ENCODE assay signal across 1 cellular context in the genomic region with DNA sequence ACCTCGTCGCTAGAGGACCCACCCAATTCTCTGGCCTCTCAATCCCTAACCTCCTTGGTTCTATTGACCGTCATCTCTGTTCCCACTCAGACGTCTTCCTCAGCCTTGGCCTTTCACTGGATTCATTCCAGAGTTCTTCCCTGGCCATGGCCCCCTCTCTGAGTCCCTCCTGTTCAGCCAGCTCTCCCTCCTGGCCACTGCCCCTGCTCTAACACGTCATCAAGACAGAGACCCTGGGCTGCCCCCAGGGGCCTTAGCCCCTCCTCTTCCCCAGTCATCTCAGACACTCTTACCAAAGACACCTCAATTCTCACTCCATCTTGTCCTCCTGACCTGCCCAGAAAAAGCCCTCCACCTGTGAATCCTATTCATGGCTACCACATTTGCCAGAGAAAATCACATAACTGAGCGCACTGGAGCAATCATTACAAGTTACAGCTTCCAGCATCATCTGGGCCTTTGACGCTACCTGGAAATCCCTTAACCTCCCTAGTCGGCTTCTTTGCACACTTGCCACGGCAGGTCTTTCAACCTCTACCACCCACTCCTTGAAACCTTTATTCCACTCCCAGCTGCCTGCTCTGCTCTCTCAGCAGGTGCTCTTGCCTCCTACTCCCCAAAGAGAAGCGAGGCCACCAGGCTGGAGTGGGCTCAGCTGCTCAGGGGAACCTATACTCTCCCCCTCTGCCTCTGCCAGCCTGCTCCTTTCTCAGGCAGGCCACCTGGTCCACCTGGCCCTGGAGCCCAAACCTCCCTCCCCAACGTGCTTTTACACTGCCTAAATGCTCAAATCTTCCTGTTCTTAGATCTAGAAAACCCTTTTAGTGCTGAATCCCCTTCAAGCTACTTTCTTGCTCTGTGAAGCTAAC.
TF ChIP-seq lines count a peak whose summit lies in the region.

No MANE protein-coding gene starts in this region.

TF ChIP-seq in HEK293, 187 proteins besides CTCF, POLR2A, EP300 and RAD21 (continued from another document):
- TF ChIP-seq, protein P1, sequence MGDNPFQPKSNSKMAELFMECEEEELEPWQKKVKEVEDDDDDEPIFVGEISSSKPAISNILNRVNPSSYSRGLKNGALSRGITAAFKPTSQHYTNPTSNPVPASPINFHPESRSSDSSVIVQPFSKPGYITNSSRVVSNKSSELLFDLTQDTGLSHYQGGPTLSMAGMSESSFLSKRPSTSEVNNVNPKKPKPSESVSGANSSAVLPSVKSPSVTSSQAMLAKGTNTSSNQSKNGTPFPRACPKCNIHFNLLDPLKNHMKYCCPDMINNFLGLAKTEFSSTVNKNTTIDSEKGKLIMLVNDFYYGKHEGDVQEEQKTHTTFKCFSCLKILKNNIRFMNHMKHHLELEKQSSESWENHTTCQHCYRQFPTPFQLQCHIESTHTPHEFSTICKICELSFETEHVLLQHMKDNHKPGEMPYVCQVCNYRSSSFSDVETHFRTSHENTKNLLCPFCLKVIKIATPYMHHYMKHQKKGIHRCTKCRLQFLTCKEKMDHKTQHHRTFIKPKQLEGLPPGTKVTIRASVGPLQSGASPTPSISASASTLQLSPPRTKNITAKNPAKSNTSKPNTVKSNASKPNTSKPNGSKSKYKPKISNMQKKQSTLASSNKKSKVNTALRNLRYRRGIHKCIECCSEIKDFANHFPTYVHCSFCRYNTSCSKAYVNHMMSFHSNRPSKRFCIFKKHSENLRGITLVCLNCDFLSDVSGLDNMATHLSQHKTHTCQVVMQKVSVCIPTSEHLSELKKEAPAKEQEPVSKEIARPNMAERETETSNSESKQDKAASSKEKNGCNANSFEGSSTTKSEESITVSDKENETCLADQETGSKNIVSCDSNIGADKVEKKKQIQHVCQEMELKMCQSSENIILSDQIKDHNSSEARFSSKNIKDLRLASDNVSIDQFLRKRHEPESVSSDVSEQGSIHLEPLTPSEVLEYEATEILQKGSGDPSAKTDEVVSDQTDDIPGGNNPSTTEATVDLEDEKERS (tag by site-specific recombination; IDR thresholded peaks at IDR 0.05) = no peak
- TF ChIP-seq ZFHX2 (tag by site-specific recombination; conservative IDR thresholded peaks at IDR 0.05) = peak; percentile 55
TF ChIP-seq in HEK293: peak in this region for 2.
